In genomic region chr7:33339074-33339805, GRCh38 we compare ENCODE assay signal across 32 cellular contexts.
DNase-seq lines count a peak whose midpoint lies in the region; ATAC-seq, FAIRE-seq and TF ChIP-seq lines count a peak whose summit lies in the region.
"Had no signal": no experiment of that assay in that cellular context is flagged by ENCODE, and none has a peak within 500 bp of the region (broad histone marks: within the 10 kb centered on the region; RNA-seq: fewer than 3 reads in every experiment).

No MANE protein-coding gene starts in this region.

- H2AFZ ChIP-seq in osteoblast (ENCODE audit: low read length): no peak overlapping the region

- H3K79me2 ChIP-seq in osteoblast (ENCODE audit: insufficient read depth, low read length): no peaks in the 10 kb centered on the region

- H3K27me3 ChIP-seq in bronchial epithelial cell (ENCODE audit: control insufficient read depth, insufficient read depth, low read length) (no peaks in the 10 kb centered on the region), osteoblast (ENCODE audit: insufficient read depth, low read length) (no peaks in the 10 kb centered on the region)
- H3K27me3 ChIP-seq: breast epithelium, heart right ventricle, neutrophil, sigmoid colon, tibial nerve had no signal

- H3K4me3 Mint-ChIP-seq in progenitor cell of endocrine pancreas (ENCODE audit: low read depth): no peak overlapping the region
- no peak overlapping the region for H3K4me3 Mint-ChIP-seq in stimulated activated naive B cell treated with anti-CD40 and anti-IgM and Interleukin-4, amounts not matched to agents 10 μg/mL and 1 μg/mL and 100 μg/mL, for 72 hours
- H3K4me3 Mint-ChIP-seq: activated naive CD8-positive, alpha-beta T cell; activated T-cell treated with anti-CD3 and anti-CD28 coated beads, Interleukin-2, amount 50 U/mL, for 24 hours; CD14-positive monocyte; naive B cell; T-helper 1 cell treated with Interleukin-12 subunit alpha and Interleukin-12 subunit beta and Interleukin-4 antibody, amounts not matched to agents 30 μg/mL and 1 μg/mL, for 36 hours had no signal

- TF ChIP-seq CTCF in bronchial epithelial cell (IDR thresholded peaks at IDR 0.05; ENCODE audit: insufficient read depth, low read length, severe bottlenecking) (no peak), osteoblast (IDR thresholded peaks at IDR 0.05; ENCODE audit: extremely low read depth, low read depth, low read length) (no peak), progenitor cell of endocrine pancreas (IDR thresholded peaks at IDR 0.05; ENCODE audit: unreplicated experiment) (no peak)

- H3K4me2 ChIP-seq in osteoblast (ENCODE audit: insufficient read depth, low read length): no peak overlapping the region

- H3K27ac Mint-ChIP-seq in progenitor cell of endocrine pancreas: no peak overlapping the region
- no peak overlapping the region for H3K27ac Mint-ChIP-seq in stimulated activated naive B cell treated with anti-CD40 and anti-IgM and Interleukin-4, amounts not matched to agents 10 μg/mL and 1 μg/mL and 100 μg/mL, for 72 hours
- H3K27ac Mint-ChIP-seq: activated naive CD8-positive, alpha-beta T cell; activated T-cell treated with anti-CD3 and anti-CD28 coated beads, Interleukin-2, amount 50 U/mL, for 24 hours; naive B cell; T-helper 1 cell treated with Interleukin-12 subunit alpha and Interleukin-12 subunit beta and Interleukin-4 antibody, amounts not matched to agents 30 μg/mL and 1 μg/mL, for 36 hours had no signal

- DNase-seq in Daoy (ENCODE audit: low read depth): peak; percentile 30
- DNase-seq in H54 (ENCODE audit: insufficient read length, low spot score): no peak
- peak; percentile 7 for DNase-seq in bronchial epithelial cell (ENCODE audit: low read depth)
- DNase-seq in osteoblast (ENCODE audit: insufficient read length, low spot score, missing footprints): peak; percentile 53
- DNase-seq in progenitor cell of endocrine pancreas (ENCODE audit: low spot score, unreplicated experiment): no peak
- no peak for DNase-seq in stimulated activated naive B cell treated with anti-CD40 and anti-IgM and Interleukin-4, amounts not matched to agents 10 μg/mL and 1 μg/mL and 100 μg/mL, for 72 hours
- DNase-seq: activated effector memory CD4-positive, alpha-beta T cell treated with anti-CD3 and anti-CD28 coated beads, Interleukin-2, amount 50 U/mL, for 16 hours; activated T-cell treated with anti-CD3 and anti-CD28 coated beads, Interleukin-2, amount 50 U/mL, for 24 hours; Caco-2; effector CD4-positive, alpha-beta T cell; H7; heart right ventricle; Karpas-422; kidney; naive B cell; NCI-H2107; NK-92 treated with Interleukin-12 subunit alpha and Interleukin-12 subunit beta, amount 100 ng/mL, for 24 hours; sigmoid colon; stimulated activated CD4-positive, alpha-beta T cell treated with anti-CD3 and anti-CD28 coated beads, Interleukin-4, amount 100 ng/mL, for 1 hour had no signal

- no peak for TF ChIP-seq POLR2A in H54 (IDR thresholded peaks at IDR 0.05; ENCODE audit: low read depth, low read length)

- H3K9me3 ChIP-seq in osteoblast (ENCODE audit: low read depth, low read length): no peaks in the 10 kb centered on the region
- H3K9me3 ChIP-seq: breast epithelium, Caco-2, heart right ventricle, neutrophil, prostate gland, sigmoid colon, tibial nerve had no signal

- H4K20me1 ChIP-seq in osteoblast (ENCODE audit: insufficient read depth, low read length): no peaks in the 10 kb centered on the region

- H3K4me3 ChIP-seq in bronchial epithelial cell (ENCODE audit: low read depth, low read length): no peak overlapping the region
- H3K4me3 ChIP-seq in osteoblast (ENCODE audit: insufficient read depth, low read length): no peak overlapping the region
- H3K4me3 ChIP-seq: breast epithelium, heart right ventricle, prostate gland, sigmoid colon, tibial nerve had no signal

- FAIRE-seq in H54 (lab: Jason Lieb, UNC) (peak; percentile 92), bronchial epithelial cell (lab: Jason Lieb, UNC) (no peak)
- FAIRE-seq: GM19239, TTC549 had no signal

- no peaks in the 10 kb centered on the region for H3K36me3 ChIP-seq in bronchial epithelial cell (ENCODE audit: control insufficient read depth, insufficient read depth, low read length)
- no peaks in the 10 kb centered on the region for H3K36me3 ChIP-seq in osteoblast (ENCODE audit: insufficient read depth, low read length)
- H3K36me3 ChIP-seq: breast epithelium, neutrophil, prostate gland, sigmoid colon had no signal

- ATAC-seq in stimulated activated naive B cell treated with anti-CD40 and anti-IgM and Interleukin-4, amounts not matched to agents 10 μg/mL and 1 μg/mL and 100 μg/mL, for 72 hours (replicated peaks): no peak
- no peak for ATAC-seq in GM19452 (IDR thresholded peaks at IDR 0.05; ENCODE audit: unreplicated experiment)
- ATAC-seq: heart right ventricle, SK-N-SH treated with all-trans-retinoic acid at 6 μM for 48 hours had no signal

- H3K27me3 Mint-ChIP-seq in progenitor cell of endocrine pancreas: no peaks in the 10 kb centered on the region
- H3K27me3 Mint-ChIP-seq in stimulated activated naive B cell treated with anti-CD40 and anti-IgM and Interleukin-4, amounts not matched to agents 10 μg/mL and 1 μg/mL and 100 μg/mL, for 72 hours: no peaks in the 10 kb centered on the region
- H3K27me3 Mint-ChIP-seq: activated naive CD8-positive, alpha-beta T cell; activated T-cell treated with anti-CD3 and anti-CD28 coated beads, Interleukin-2, amount 50 U/mL, for 24 hours; naive B cell had no signal

- no peaks in the 10 kb centered on the region for H3K4me1 Mint-ChIP-seq in progenitor cell of endocrine pancreas (ENCODE audit: low read depth)
- H3K4me1 Mint-ChIP-seq in stimulated activated naive B cell treated with anti-CD40 and anti-IgM and Interleukin-4, amounts not matched to agents 10 μg/mL and 1 μg/mL and 100 μg/mL, for 72 hours: no peaks in the 10 kb centered on the region
- H3K4me1 Mint-ChIP-seq: CD14-positive monocyte, naive B cell had no signal

- H3K36me3 Mint-ChIP-seq in progenitor cell of endocrine pancreas (ENCODE audit: insufficient read depth): no peaks in the 10 kb centered on the region
- no peaks in the 10 kb centered on the region for H3K36me3 Mint-ChIP-seq in stimulated activated naive B cell treated with anti-CD40 and anti-IgM and Interleukin-4, amounts not matched to agents 10 μg/mL and 1 μg/mL and 100 μg/mL, for 72 hours

- H3K9me3 Mint-ChIP-seq in progenitor cell of endocrine pancreas (ENCODE audit: low read depth): no peaks in the 10 kb centered on the region
- no peaks in the 10 kb centered on the region for H3K9me3 Mint-ChIP-seq in stimulated activated naive B cell treated with anti-CD40 and anti-IgM and Interleukin-4, amounts not matched to agents 10 μg/mL and 1 μg/mL and 100 μg/mL, for 72 hours
- H3K9me3 Mint-ChIP-seq: activated T-cell treated with anti-CD3 and anti-CD28 coated beads, Interleukin-2, amount 50 U/mL, for 24 hours; CD14-positive monocyte; naive B cell; T-helper 1 cell treated with Interleukin-12 subunit alpha and Interleukin-12 subunit beta and Interleukin-4 antibody, amounts not matched to agents 30 μg/mL and 1 μg/mL, for 36 hours had no signal

- H3K4me1 ChIP-seq in osteoblast (ENCODE audit: insufficient read depth, low read length): no peaks in the 10 kb centered on the region
- H3K4me1 ChIP-seq: breast epithelium, Caco-2, heart right ventricle, prostate gland, sigmoid colon, tibial nerve had no signal

- H3K27ac ChIP-seq in osteoblast (ENCODE audit: low read depth, low read length): no peak overlapping the region
- H3K27ac ChIP-seq: breast epithelium, epithelial cell of prostate, heart right ventricle, HL-60, neutrophil, prostate gland, sigmoid colon, tibial nerve had no signal

Comparison
In these comparisons a context has a peak if more than half of its experiments do, and no peak if none do; other contexts are left out.
1. DNase-seq: peak in Daoy (single experiment), bronchial epithelial cell (single experiment) and osteoblast (single experiment); none in H54 (single experiment), progenitor cell of endocrine pancreas (single experiment) and stimulated activated naive B cell treated with anti-CD40 and anti-IgM and Interleukin-4, amounts not matched to agents 10 μg/mL and 1 μg/mL and 100 μg/mL, for 72 hours (single experiment).